Comparison of ENCODE assay signal across 17 cellular contexts in the genomic region with DNA sequence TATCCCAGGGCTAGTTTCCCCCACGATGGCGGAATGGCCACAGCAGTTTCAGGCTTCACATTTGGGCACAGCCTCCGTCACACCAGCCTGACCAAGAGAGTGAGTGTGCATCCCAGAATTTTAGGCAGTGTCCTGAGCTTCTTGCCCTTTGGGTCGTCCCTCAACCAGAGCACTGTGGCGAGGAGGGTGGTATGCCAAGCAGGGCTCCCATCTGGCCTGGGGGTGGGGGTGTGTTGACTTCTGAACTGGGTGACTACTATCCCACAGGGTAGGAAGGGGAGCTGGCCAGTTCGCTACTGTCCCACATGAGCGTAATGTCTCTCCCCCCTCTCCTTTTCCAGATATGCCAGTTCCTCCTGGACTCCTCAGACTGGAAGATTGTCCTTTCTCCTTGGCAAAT.
"Had no signal": no experiment of that assay in that cellular context is flagged by ENCODE, and none has a peak within 500 bp of the region (broad histone marks: within the 10 kb centered on the region; RNA-seq: fewer than 3 reads in every experiment).

No MANE protein-coding gene starts in this region.

- H3K9me3 ChIP-seq: colonic mucosa, heart right ventricle, mucosa of descending colon, thoracic aorta had no signal

- H3K27ac ChIP-seq: colonic mucosa, heart right ventricle, thoracic aorta had no signal

- H3K4me3 ChIP-seq: colonic mucosa, heart right ventricle, mucosa of descending colon, thoracic aorta had no signal

- H3K27me3 Mint-ChIP-seq: activated CD4-positive, alpha-beta T cell treated with anti-CD3 and anti-CD28 coated beads, Interleukin-2, amount 10 ng/mL, durations not matched to agents 7 days and 5 days; activated CD8-positive, alpha-beta T cell treated with anti-CD3 and anti-CD28 coated beads for 36 hours; activated naive CD8-positive, alpha-beta T cell treated with anti-CD3 and anti-CD28 coated beads for 36 hours had no signal

- DNase-seq: activated CD4-positive, alpha-beta T cell treated with anti-CD3 and anti-CD28 coated beads, Interleukin-2, amount 10 ng/mL, durations not matched to agents 7 days and 5 days; activated CD4-positive, CD25-positive, alpha-beta regulatory T cell; activated CD8-positive, alpha-beta T cell treated with anti-CD3 and anti-CD28 coated beads for 36 hours; activated naive CD4-positive, alpha-beta T cell treated with Interleukin-2 at 50 U/mL for 16 hours; activated naive CD8-positive, alpha-beta T cell treated with anti-CD3 and anti-CD28 coated beads for 36 hours; activated T-cell treated with anti-CD3 and anti-CD28 coated beads, Interleukin-2, amount 50 U/mL, for 4 hours; colonic mucosa; heart right ventricle; left colon; mesenchymal stem cell; mucosa of descending colon; occipital lobe; stimulated activated CD4-positive, alpha-beta T cell treated with anti-CD3 and anti-CD28 coated beads, Interleukin-2, amount 100 ng/mL, for 48 hours; stimulated activated CD8-positive, alpha-beta memory T cell treated with anti-CD3 and anti-CD28 coated beads, Interleukin-4, amount 100 ng/mL, for 48 hours; stimulated activated naive CD4-positive, alpha-beta T cell; T1000 had no signal

- H3K4me1 ChIP-seq: colonic mucosa had no signal

- H3K36me3 ChIP-seq: colonic mucosa had no signal

- H3K27ac Mint-ChIP-seq: activated CD4-positive, alpha-beta T cell treated with anti-CD3 and anti-CD28 coated beads, Interleukin-2, amount 10 ng/mL, durations not matched to agents 7 days and 5 days; activated CD8-positive, alpha-beta T cell treated with anti-CD3 and anti-CD28 coated beads for 36 hours; activated naive CD8-positive, alpha-beta T cell treated with anti-CD3 and anti-CD28 coated beads for 36 hours had no signal

- H3K4me3 Mint-ChIP-seq: activated CD4-positive, alpha-beta T cell treated with anti-CD3 and anti-CD28 coated beads, Interleukin-2, amount 10 ng/mL, durations not matched to agents 7 days and 5 days; activated CD8-positive, alpha-beta T cell treated with anti-CD3 and anti-CD28 coated beads for 36 hours; activated naive CD8-positive, alpha-beta T cell treated with anti-CD3 and anti-CD28 coated beads for 36 hours; activated T-cell treated with anti-CD3 and anti-CD28 coated beads, Interleukin-2, amount 50 U/mL, for 4 hours had no signal

- H3K9me3 Mint-ChIP-seq: activated CD4-positive, alpha-beta T cell treated with anti-CD3 and anti-CD28 coated beads, Interleukin-2, amount 10 ng/mL, durations not matched to agents 7 days and 5 days; activated CD8-positive, alpha-beta T cell treated with anti-CD3 and anti-CD28 coated beads for 36 hours; activated naive CD8-positive, alpha-beta T cell treated with anti-CD3 and anti-CD28 coated beads for 36 hours; activated T-cell treated with anti-CD3 and anti-CD28 coated beads, Interleukin-2, amount 50 U/mL, for 4 hours had no signal

- H3K27me3 ChIP-seq: colonic mucosa, heart right ventricle had no signal
